ENCODE assay signal across 8 cellular contexts in genomic region chr21:46667735-46668380, GRCh38. TPM values are rescaled to one million over a fixed set of nuclear protein-coding genes. Genes with fewer than 3 reads are reported as not detected.
A peak's percentile ranks its signal among the peaks of the same experiment; 100 is the strongest.
DNase-seq lines count a peak whose midpoint lies in the region; ATAC-seq, FAIRE-seq and TF ChIP-seq lines count a peak whose summit lies in the region.

No MANE protein-coding gene starts in this region.

- H3K27ac ChIP-seq in left lung, result no peak overlapping the region
- no peak overlapping the region for H3K27ac ChIP-seq in tibial nerve

- peak; percentile 77 for DNase-seq in A172 (ENCODE audit: low spot score)
- DNase-seq in GM06990 (ENCODE audit: extremely low read depth, insufficient read length), result peak; percentile 40
- DNase-seq in NCI-H510A treated with DMSO at 0.1 percent for 48 hours (lab: John Stamatoyannopoulos, UW), result peak; percentile 42
- DNase-seq in bronchial epithelial cell (ENCODE audit: low read depth), result peak; percentile 30
- peak in 1 of 2 donors; percentile 81 for DNase-seq in left lung
- DNase-seq in tibial nerve (ENCODE audit: low spot score in 2 of 2), result no peak

- H3K27me3 ChIP-seq in GM06990 (replicated peaks; ENCODE audit: control insufficient read depth, insufficient read depth, low read length), result no peaks in the 10 kb centered on the region; the same call in 1 of the 2 replicates
- H3K27me3 ChIP-seq in bronchial epithelial cell (ENCODE audit: control insufficient read depth, insufficient read depth, low read length), result no peaks in the 10 kb centered on the region
- peaks cover 9 to 43% of the 10 kb centered on the region in 2 donors for H3K27me3 ChIP-seq in left lung
- no peaks in the 10 kb centered on the region for H3K27me3 ChIP-seq in tibial nerve

- intact Hi-C loops in left lung (cut with DNase I), result no loop called here

- no peak for TF ChIP-seq EP300 in tibial nerve (IDR thresholded peaks at IDR 0.05)

- no peak for FAIRE-seq in bronchial epithelial cell (lab: Jason Lieb, UNC)

- peak overlapping the region; percentile 72 for H3K4me3 ChIP-seq in GM06990 (replicated peaks; ENCODE audit: low read depth, low read length)
- H3K4me3 ChIP-seq in bronchial epithelial cell (ENCODE audit: low read depth, low read length), result peak overlapping the region; percentile 56
- peak overlapping the region; percentile 31 to 41 for H3K4me3 ChIP-seq in left lung
- H3K4me3 ChIP-seq in tibial nerve, result peak overlapping the region; percentile 25 to 54 (median 36)

- H3K36me3 ChIP-seq in GM06990 (ENCODE audit: control insufficient read depth, insufficient read depth, low read length), result no peaks in the 10 kb centered on the region
- peaks cover 1% of the 10 kb centered on the region for H3K36me3 ChIP-seq in bronchial epithelial cell (ENCODE audit: control insufficient read depth, insufficient read depth, low read length)
- peaks cover 0 to 29% of the 10 kb centered on the region in 2 donors for H3K36me3 ChIP-seq in left lung
- H3K36me3 ChIP-seq in tibial nerve, result peaks cover 0 to 31% (median 0%) of the 10 kb centered on the region in 3 donors

- no peak for TF ChIP-seq CTCF in GM06990 (IDR thresholded peaks at IDR 0.05; ENCODE audit: insufficient read depth, low read length, poor library complexity, severe bottlenecking)
- TF ChIP-seq CTCF in bronchial epithelial cell (IDR thresholded peaks at IDR 0.05; ENCODE audit: insufficient read depth, low read length, severe bottlenecking), result no peak
- no peak for TF ChIP-seq CTCF in left lung (IDR thresholded peaks at IDR 0.05)
- no peak for TF ChIP-seq CTCF in tibial nerve (IDR thresholded peaks at IDR 0.05)

- WGBS in tibial nerve, 2 donors, result 2 to 4% methylated on average over 34 of the region's 55 CpGs

- ATAC-seq in left lung (peak; percentile 78), GM21576 (IDR thresholded peaks at IDR 0.05; ENCODE audit: unreplicated experiment) (no peak), HG03280 (IDR thresholded peaks at IDR 0.05; ENCODE audit: unreplicated experiment) (no peak)

- H3K9me3 ChIP-seq in left lung, result no peaks in the 10 kb centered on the region
- no peaks in the 10 kb centered on the region for H3K9me3 ChIP-seq in tibial nerve

- H3K4me1 ChIP-seq in left lung, result peaks cover 0 to 18% of the 10 kb centered on the region in 2 donors
- H3K4me1 ChIP-seq in tibial nerve, result peaks cover 0 to 20% (median 12%) of the 10 kb centered on the region in 4 donors

- no peak for TF ChIP-seq POLR2A in tibial nerve (IDR thresholded peaks at IDR 0.05)

RNA-seq across cellular contexts. Expression of gene PRMT2, which starts 32.4 kb away (rescaled TPM):
- 118 and 130 TPM in 2 replicates for total RNA-seq in A172 (2014; rRNA removed; shearing (Covaris generic))
- total RNA-seq in bronchial epithelial cell (112 and 154 TPM in 2 replicates), left lung (10 to 100 TPM; 91.7 to 99.5 TPM), tibial nerve (100 to 1,000 TPM; 104 to 132 (median 115) TPM)

Comparison
In these comparisons a context has a peak if more than half of its experiments do, and no peak if none do; other contexts are left out.
1. DNase-seq: peak in A172 (single experiment), GM06990 (single experiment), NCI-H510A treated with DMSO at 0.1 percent for 48 hours (single experiment) and bronchial epithelial cell (single experiment); none in tibial nerve (0 of 2).
2. Peak in every context shown above with its lines, with median percentiles within 50 percentile points of each other: H3K4me3 ChIP-seq.